Comparison of ENCODE assay signal across 24 cellular contexts in genomic region chr1:101841824-101842223, GRCh38.
"Had no signal": no experiment of that assay in that cellular context is flagged by ENCODE, and none has a peak within 500 bp of the region (broad histone marks: within the 10 kb centered on the region; RNA-seq: fewer than 3 reads in every experiment).

No MANE protein-coding gene starts in this region.

- H3K27ac Mint-ChIP-seq: dendritic cell treated with granulocyte-macrophage colony-stimulating factor and Interleukin-4, amounts not matched to agents 40 ng/mL and 50 ng/mL, for 4 days; effector memory CD8-positive, alpha-beta T cell; endodermal cell had no signal

- H3K4me3 Mint-ChIP-seq: dendritic cell treated with granulocyte-macrophage colony-stimulating factor and Interleukin-4, amounts not matched to agents 40 ng/mL and 50 ng/mL, for 4 days; effector memory CD8-positive, alpha-beta T cell; endodermal cell had no signal

- H3K9me3 Mint-ChIP-seq: dendritic cell treated with granulocyte-macrophage colony-stimulating factor and Interleukin-4, amounts not matched to agents 40 ng/mL and 50 ng/mL, for 4 days; endodermal cell had no signal

- DNase-seq: colonic mucosa; cortex of kidney; dermis blood vessel endothelial cell; dorsolateral prefrontal cortex; effector CD4-positive, alpha-beta T cell; effector CD8-positive, alpha-beta T cell; effector memory CD4-positive, alpha-beta T cell; effector memory CD8-positive, alpha-beta T cell; endodermal cell; erythroblast; esophagus squamous epithelium; foreskin fibroblast; foreskin keratinocyte; foreskin melanocyte; gastrocnemius medialis; head of caudate nucleus; heart left ventricle; heart right ventricle had no signal

- H3K4me1 ChIP-seq: colonic mucosa, esophagus muscularis mucosa, esophagus squamous epithelium, foreskin keratinocyte, gastrocnemius medialis, gastroesophageal sphincter, heart left ventricle, heart right ventricle had no signal

- H3K36me3 ChIP-seq: colonic mucosa, esophagus muscularis mucosa, esophagus squamous epithelium, gastrocnemius medialis, gastroesophageal sphincter, heart left ventricle, heart right ventricle had no signal

- H3K27me3 Mint-ChIP-seq: dendritic cell treated with granulocyte-macrophage colony-stimulating factor and Interleukin-4, amounts not matched to agents 40 ng/mL and 50 ng/mL, for 4 days; effector memory CD8-positive, alpha-beta T cell had no signal

- H3K4me3 ChIP-seq: colonic mucosa, coronary artery, dorsolateral prefrontal cortex, esophagus muscularis mucosa, esophagus squamous epithelium, gastrocnemius medialis, gastroesophageal sphincter, heart left ventricle, heart right ventricle had no signal

- H3K27ac ChIP-seq: colonic mucosa, coronary artery, dorsolateral prefrontal cortex, epithelial cell of prostate, esophagus muscularis mucosa, esophagus squamous epithelium, foreskin keratinocyte, gastrocnemius medialis, gastroesophageal sphincter, heart left ventricle, heart right ventricle had no signal

- H3K27me3 ChIP-seq: colonic mucosa, esophagus squamous epithelium, foreskin keratinocyte, gastrocnemius medialis had no signal

- ATAC-seq: effector memory CD8-positive, alpha-beta T cell; esophagus mucosa; foreskin keratinocyte; gastrocnemius medialis; gastroesophageal sphincter; heart left ventricle; heart right ventricle had no signal

- H3K9me3 ChIP-seq: colonic mucosa, esophagus muscularis mucosa, esophagus squamous epithelium, gastrocnemius medialis, gastroesophageal sphincter, heart left ventricle, heart right ventricle had no signal
